ENCODE assay signal across 20 cellular contexts in the genomic region with DNA sequence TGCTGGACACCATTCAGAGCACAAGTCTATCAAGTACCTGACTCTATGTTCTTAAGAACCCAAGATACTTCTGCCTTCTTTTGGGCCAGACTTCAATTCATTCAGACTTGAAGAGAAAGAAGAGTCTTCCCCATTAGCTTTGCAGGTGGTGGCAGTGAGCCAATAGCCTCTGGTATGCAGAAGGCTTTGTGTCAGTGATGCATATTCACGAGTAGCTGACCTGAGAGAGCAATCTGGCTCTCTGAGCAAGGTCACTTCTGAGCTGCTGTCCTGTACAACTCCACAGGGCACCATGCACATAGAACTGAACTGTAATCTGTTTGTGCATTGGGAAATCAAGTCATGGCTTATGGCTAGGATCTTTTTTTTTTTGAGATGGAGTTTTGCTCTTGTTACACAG. TPM values are rescaled to one million over a fixed set of nuclear protein-coding genes. Genes with fewer than 3 reads are reported as not detected.
A peak's percentile ranks its signal among the peaks of the same experiment; 100 is the strongest.
DNase-seq lines count a peak whose midpoint lies in the region; ATAC-seq, FAIRE-seq and TF ChIP-seq lines count a peak whose summit lies in the region.
"Had no signal": no experiment of that assay in that cellular context is flagged by ENCODE, and none has a peak within 500 bp of the region (broad histone marks: within the 10 kb centered on the region; RNA-seq: fewer than 3 reads in every experiment).

No MANE protein-coding gene starts in this region.

- peaks cover 9% of the 10 kb centered on the region for H3K27me3 Mint-ChIP-seq in astrocyte (ENCODE audit: low read depth, unreplicated experiment)

- no peak overlapping the region for H3K9ac ChIP-seq in astrocyte (ENCODE audit: low read length)

- H3K36me3 ChIP-seq in astrocyte (ENCODE audit: insufficient read depth, low read length): no peaks in the 10 kb centered on the region
- H3K36me3 ChIP-seq: pancreas, upper lobe of right lung had no signal

- DNase-seq in DMS53 (lab: John Stamatoyannopoulos, UW) (peak; percentile 5), DMS53 treated with DMSO at 0.1 percent for 48 hours (lab: John Stamatoyannopoulos, UW; ENCODE audit: unreplicated experiment) (no peak), HT1080 (ENCODE audit: low read depth) (peak; percentile 15), astrocyte (ENCODE audit: low read depth) (peak; percentile 19), iris pigment epithelial cell (ENCODE audit: low read depth) (peak; percentile 44), NCI-H524 treated with DMSO at 0.1 percent for 48 hours (lab: John Stamatoyannopoulos, UW) (no peak), left colon (no peak)
- DNase-seq: 8988T; C1 segment of cervical spinal cord; cortex of kidney; NCI-H187; pancreas; stimulated activated naive CD4-positive, alpha-beta T cell treated with Interleukin-2 at 50 U/mL for 16 hours; SW 1271; upper lobe of right lung had no signal

- no peak overlapping the region for H3K4me2 ChIP-seq in astrocyte (ENCODE audit: low read length)

- H3K27ac ChIP-seq in astrocyte (ENCODE audit: low read depth, low read length): no peak overlapping the region
- H3K27ac ChIP-seq: pancreas, upper lobe of right lung, VCaP had no signal

- H3K27ac Mint-ChIP-seq in astrocyte (ENCODE audit: unreplicated experiment): no peak overlapping the region
- H3K27ac Mint-ChIP-seq: activated T-helper 2 cell treated with anti-CD3 and anti-CD28 coated beads, Interferon-gamma antibody, Interleukin-2, Interleukin-4, amounts not matched to agents 10 μg/mL and 5 μg/mL and 100 μg/mL, durations not matched to agents 14 hours and 24 hours and 36 hours had no signal

- H3K4me3 Mint-ChIP-seq in astrocyte (ENCODE audit: unreplicated experiment): no peak overlapping the region

- no peaks in the 10 kb centered on the region for H3K27me3 ChIP-seq in astrocyte (ENCODE audit: insufficient read depth, low read length)
- H3K27me3 ChIP-seq: pancreas, upper lobe of right lung had no signal

- H3K36me3 Mint-ChIP-seq in astrocyte (ENCODE audit: low read depth, unreplicated experiment): no peaks in the 10 kb centered on the region

- no peaks in the 10 kb centered on the region for H3K4me1 ChIP-seq in astrocyte (ENCODE audit: insufficient read depth, low read length)
- H3K4me1 ChIP-seq: pancreas, upper lobe of right lung had no signal

- H4K20me1 ChIP-seq in astrocyte (ENCODE audit: insufficient read depth, low read length): no peaks in the 10 kb centered on the region

- H2AFZ ChIP-seq in astrocyte (ENCODE audit: low read depth, low read length): no peak overlapping the region

- no peaks in the 10 kb centered on the region for H3K79me2 ChIP-seq in astrocyte (ENCODE audit: insufficient read depth, low read length)

- no peaks in the 10 kb centered on the region for H3K9me3 ChIP-seq in astrocyte (ENCODE audit: insufficient read depth, low read depth, low read length)
- H3K9me3 ChIP-seq: pancreas, upper lobe of right lung had no signal

- no peak for TF ChIP-seq CTCF in astrocyte (IDR thresholded peaks at IDR 0.05; ENCODE audit: insufficient read depth, low read depth, low read length)

- FAIRE-seq in astrocyte (lab: Jason Lieb, UNC): no peak
- FAIRE-seq: GM12892, pancreas had no signal

- ATAC-seq in left colon (no peak), GM18868 (IDR thresholded peaks at IDR 0.05; ENCODE audit: unreplicated experiment) (no peak)
- ATAC-seq: pancreas, upper lobe of right lung had no signal

- no peak overlapping the region for H3K4me3 ChIP-seq in astrocyte (ENCODE audit: insufficient read depth, low read depth, low read length)
- H3K4me3 ChIP-seq: pancreas, upper lobe of right lung had no signal

- intact Hi-C loops in left colon (cut with DNase I, micrococcal nuclease): no loop called here

- peaks cover 3% of the 10 kb centered on the region for H3K4me1 Mint-ChIP-seq in astrocyte (ENCODE audit: low read depth, unreplicated experiment)

- H3K9me3 Mint-ChIP-seq in astrocyte (ENCODE audit: unreplicated experiment): peaks cover 5% of the 10 kb centered on the region
- H3K9me3 Mint-ChIP-seq: activated T-helper 2 cell treated with anti-CD3 and anti-CD28 coated beads, Interferon-gamma antibody, Interleukin-2, Interleukin-4, amounts not matched to agents 10 μg/mL and 5 μg/mL and 100 μg/mL, durations not matched to agents 14 hours and 24 hours and 36 hours had no signal

RNA-seq across cellular contexts. Expression of a gene that starts 39.9 kb away (rescaled TPM):
- not detected in 2 replicates for total RNA-seq in HT1080 (2014; rRNA removed; shearing (Covaris generic))
- not detected in 2 replicates for polyA plus RNA-seq in HT1080 (2015; cell fraction: cytosol; rRNA removed)
- polyA plus RNA-seq in HT1080 (2015; cell fraction: nucleus; rRNA removed): not detected in 2 replicates
- not detected in 2 replicates for total RNA-seq in astrocyte
- total RNA-seq in left colon: 1 to 10 TPM in 1 of 2 donors, not detected in 1; 3.3 TPM
- total RNA-seq: NCI-H460, upper lobe of right lung had no signal

RNA-seq across cellular contexts. Expression of a gene that starts 46.3 kb away (rescaled TPM):
- total RNA-seq in HT1080 (2014; rRNA removed; shearing (Covaris generic)): 36.4 and 39.9 TPM in 2 replicates
- polyA plus RNA-seq in HT1080 (2015; cell fraction: cytosol; rRNA removed): 19.5 and 24.5 TPM in 2 replicates
- 28.3 and 30.3 TPM in 2 replicates for polyA plus RNA-seq in HT1080 (2015; cell fraction: nucleus; rRNA removed)
- total RNA-seq in astrocyte: 72.5 and 74.8 TPM in 2 replicates
- total RNA-seq in left colon: 10 to 100 TPM; 26.5 to 32.1 TPM

Comparison
In these comparisons a context has a peak if more than half of its experiments do, and no peak if none do; other contexts are left out.
1. DNase-seq: peak in DMS53 (single experiment), HT1080 (single experiment), astrocyte (single experiment) and iris pigment epithelial cell (single experiment); none in DMS53 treated with DMSO at 0.1 percent for 48 hours (single experiment), NCI-H524 treated with DMSO at 0.1 percent for 48 hours (single experiment) and left colon (0 of 2).